In genomic region chr15:20348900-20349773, GRCh38 we compare ENCODE assay signal across 13 cellular contexts.
DNase-seq lines count a peak whose midpoint lies in the region; ATAC-seq, FAIRE-seq and TF ChIP-seq lines count a peak whose summit lies in the region.
"Had no signal": no experiment of that assay in that cellular context is flagged by ENCODE, and none has a peak within 500 bp of the region (broad histone marks: within the 10 kb centered on the region; RNA-seq: fewer than 3 reads in every experiment).

No MANE protein-coding gene starts in this region.

- TF ChIP-seq CTCF in GM10248 (IDR thresholded peaks at IDR 0.05; ENCODE audit: control extremely low read depth, extremely low read depth, low read depth, missing control alignments): no peak
- no peak for TF ChIP-seq CTCF in MM.1S (IDR thresholded peaks at IDR 0.05; ENCODE audit: low read length)
- no peak for TF ChIP-seq CTCF in colonic mucosa (IDR thresholded peaks at IDR 0.05)

- peaks cover 14% of the 10 kb centered on the region; the same call in 1 of the 2 replicates for H3F3A ChIP-seq in MM.1S (ENCODE audit: insufficient read depth, low read length)

- H3K9me2 ChIP-seq in MM.1S (replicated peaks; ENCODE audit: insufficient read depth, low read length): no peaks in the 10 kb centered on the region

- H3K4me1 ChIP-seq in MM.1S (ENCODE audit: low read length) (peaks cover 17% of the 10 kb centered on the region), colonic mucosa (no peaks in the 10 kb centered on the region)
- H3K4me1 ChIP-seq: SJSA1 had no signal

- no peak overlapping the region for H2AFZ ChIP-seq in MM.1S (ENCODE audit: low read length)

- FAIRE-seq in GM12892 (lab: Jason Lieb, UNC): no peak

- no peak overlapping the region for H3K27ac ChIP-seq in MM.1S (ENCODE audit: low read length)
- no peak overlapping the region for H3K27ac ChIP-seq in colonic mucosa
- H3K27ac ChIP-seq: SJSA1, VCaP had no signal

- H3K4me3 ChIP-seq in MM.1S (ENCODE audit: low read length): no peak overlapping the region
- H3K4me3 ChIP-seq in colonic mucosa: no peak overlapping the region
- H3K4me3 ChIP-seq: SJSA1 had no signal

- no peaks in the 10 kb centered on the region for H3K9me3 ChIP-seq in MM.1S (replicated peaks; ENCODE audit: insufficient read depth, low read length)
- H3K9me3 ChIP-seq in colonic mucosa: no peaks in the 10 kb centered on the region
- H3K9me3 ChIP-seq: SJSA1 had no signal

- intact Hi-C loops in left cardiac atrium (cut with DNase I) (loop anchor here in 1 of 2 donors (2.0 to 10.0 kb wide), 2 partner anchors 18 to 76 kb away; no protein-coding TSS in a partner anchor), sciatic nerve (cut with DNase I) (no loop called here), colonic mucosa (cut with DNase I) (no loop called here)

- H3K9ac ChIP-seq in MM.1S (ENCODE audit: low read length) (no peak overlapping the region), colonic mucosa (ENCODE audit: low read depth in 2 of 2, low read length in 2 of 2) (no peak overlapping the region)

- DNase-seq in GM10248 (ENCODE audit: extremely low spot score) (peak; percentile 28), MM.1S (peak; percentile 4), left cardiac atrium (peak; percentile 26), sciatic nerve (ENCODE audit: low spot score) (peak; percentile 57), colonic mucosa (no peak), GM12892 (ENCODE audit: insufficient read length) (no peak)
- DNase-seq: caudate nucleus, KBM-7, NCI-H526 treated with DMSO at 0.1 percent for 48 hours had no signal

- H3K79me2 ChIP-seq in MM.1S (ENCODE audit: low read length): no peaks in the 10 kb centered on the region

- CTCF ChIA-PET in GM10248 (lab: Yijun Ruan, JAX): interaction anchor here (0.8 to 6.9 kb wide), 7 partner anchors 7 to 1876 kb away, joined by 3 to 51 read pairs (median 3); no protein-coding TSS in a partner anchor

- H4K20me1 ChIP-seq in MM.1S (ENCODE audit: insufficient read depth, low read length): no peaks in the 10 kb centered on the region

- no peaks in the 10 kb centered on the region for H3K27me3 ChIP-seq in MM.1S (replicated peaks; ENCODE audit: insufficient read depth, low read length)
- H3K27me3 ChIP-seq in colonic mucosa: no peaks in the 10 kb centered on the region
- H3K27me3 ChIP-seq: SJSA1 had no signal

- H3K4me2 ChIP-seq in MM.1S (ENCODE audit: low read depth, low read length): no peak overlapping the region

- POLR2A ChIA-PET in GM10248 (lab: Yijun Ruan, JAX): no interaction called here

- H3K36me3 ChIP-seq in MM.1S (replicated peaks; ENCODE audit: insufficient read depth, low read length): no peaks in the 10 kb centered on the region
- no peaks in the 10 kb centered on the region for H3K36me3 ChIP-seq in colonic mucosa
- H3K36me3 ChIP-seq: SJSA1 had no signal

- no peak for TF ChIP-seq POLR2A in GM12892 (IDR thresholded peaks at IDR 0.05; ENCODE audit: low read depth, low read length)

- peak in 1 of 2 donors; percentile 2 for ATAC-seq in left cardiac atrium
- ATAC-seq in sciatic nerve: peak; percentile 7
- no peak for ATAC-seq in HG02884 (IDR thresholded peaks at IDR 0.05; ENCODE audit: unreplicated experiment)
- ATAC-seq: activated T-helper 17 cell treated with anti-CD3 and anti-CD28 coated beads, Interleukin-2, amount 50 U/mL, for 72 hours had no signal

Comparison
In these comparisons a context has a peak if more than half of its experiments do, and no peak if none do; other contexts are left out.
1. DNase-seq: peak in GM10248 (single experiment), MM.1S (single experiment), left cardiac atrium (single experiment) and sciatic nerve (single experiment); none in colonic mucosa (single experiment) and GM12892 (single experiment).